ENCODE assay signal across 16 cellular contexts in the genomic region with DNA sequence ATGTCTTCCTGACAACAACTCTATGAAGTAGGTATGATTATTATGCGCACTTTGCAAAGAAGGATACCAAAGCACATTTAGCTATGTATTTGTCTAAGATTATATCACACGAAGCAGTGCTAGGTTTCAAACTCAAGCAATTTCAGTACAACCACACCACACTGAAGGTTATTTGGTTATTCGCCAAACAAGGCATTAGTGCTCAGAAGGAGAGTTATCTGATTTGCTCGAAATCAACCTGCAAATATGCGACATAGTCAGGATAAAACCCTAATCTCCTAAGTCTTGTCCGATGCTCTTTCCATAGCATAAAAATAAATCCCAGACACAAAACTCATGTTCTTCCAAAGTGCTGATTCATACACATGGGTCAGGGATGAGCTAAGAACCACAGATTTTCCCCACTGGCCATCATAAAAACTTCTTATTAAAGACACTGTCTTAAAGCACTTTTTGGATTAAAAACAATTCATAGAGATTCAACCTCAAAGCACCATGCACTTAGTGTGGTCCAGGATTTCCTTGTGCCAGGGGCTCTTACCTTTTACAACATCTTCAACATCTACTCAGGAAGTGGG.
"Had no signal": no experiment of that assay in that cellular context is flagged by ENCODE, and none has a peak within 500 bp of the region (broad histone marks: within the 10 kb centered on the region; RNA-seq: fewer than 3 reads in every experiment).

No MANE protein-coding gene starts in this region.

- H3K79me2 ChIP-seq: parathyroid adenoma had no signal

- DNase-seq: activated CD4-positive, alpha-beta T cell treated with anti-CD3 and anti-CD28 coated beads, Interleukin-2, amount 10 ng/mL, durations not matched to agents 24 days and 14 days; activated CD8-positive, alpha-beta T cell treated with anti-CD3 and anti-CD28 coated beads for 36 hours; activated naive CD4-positive, alpha-beta T cell treated with anti-CD3 and anti-CD28 coated beads for 36 hours; activated T-cell treated with anti-CD3 and anti-CD28 coated beads, Interleukin-2, amount 50 U/mL, for 24 hours; aorta; brain microvascular endothelial cell; central memory CD4-positive, alpha-beta T cell; colonic mucosa; endodermal cell; mesendoderm; natural killer cell; stimulated activated naive B cell treated with anti-CD40 and anti-IgM and Interleukin-4, amounts not matched to agents 10 μg/mL and 1 μg/mL and 100 μg/mL, for 72 hours; upper lobe of left lung had no signal

- H2AFZ ChIP-seq: parathyroid adenoma had no signal

- H3K9ac ChIP-seq: parathyroid adenoma had no signal

- H3K9me3 ChIP-seq: colonic mucosa, thoracic aorta, upper lobe of left lung had no signal

- H3K4me3 ChIP-seq: colonic mucosa, thoracic aorta, upper lobe of left lung had no signal

- H3K27ac ChIP-seq: brain microvascular endothelial cell, colonic mucosa, epithelial cell of prostate, parathyroid adenoma, thoracic aorta, upper lobe of left lung had no signal

- H3K27me3 ChIP-seq: brain microvascular endothelial cell, colonic mucosa, upper lobe of left lung had no signal

- H3K4me1 ChIP-seq: colonic mucosa, parathyroid adenoma, upper lobe of left lung had no signal

- ATAC-seq: activated CD8-positive, alpha-beta T cell treated with anti-CD3 and anti-CD28 coated beads for 36 hours; natural killer cell; stimulated activated naive B cell treated with anti-CD40 and anti-IgM and Interleukin-4, amounts not matched to agents 10 μg/mL and 1 μg/mL and 100 μg/mL, for 72 hours had no signal

- H3K36me3 ChIP-seq: brain microvascular endothelial cell, colonic mucosa, thoracic aorta, upper lobe of left lung had no signal
